Comparison of ENCODE assay signal across 2 cellular contexts in the genomic region with DNA sequence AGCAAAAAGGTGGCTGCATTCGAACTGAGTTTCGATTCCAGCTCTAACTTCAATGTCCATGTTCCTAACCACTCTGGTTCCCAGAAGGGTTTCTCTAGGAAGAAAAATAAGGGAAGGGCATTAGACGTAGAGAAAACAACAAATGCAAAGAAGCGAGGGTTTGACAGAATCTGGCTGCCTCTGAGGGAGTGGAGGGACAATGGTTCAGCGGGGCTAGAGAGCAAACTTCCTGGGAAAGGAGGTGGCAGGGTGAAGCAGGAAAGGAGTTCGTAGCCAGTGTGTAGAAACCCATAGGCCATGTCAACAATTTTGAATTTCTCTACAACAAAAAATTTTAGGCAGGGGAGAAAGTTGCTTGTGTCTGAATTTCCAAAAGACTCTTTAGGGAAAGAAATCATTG.
TF ChIP-seq lines count a peak whose summit lies in the region.

No MANE protein-coding gene starts in this region.

TF ChIP-seq in HepG2, 621 proteins besides CTCF, POLR2A, EP300 and RAD21:
- TF ChIP-seq ZNF292 (CRISPR knock-in tag; IDR thresholded peaks at IDR 0.05; ENCODE audit: borderline replicate concordance, low read depth) (peak; percentile 53; the same call in 1 of the 2 replicates), HNF4G (IDR thresholded peaks at IDR 0.05; ENCODE audit: borderline replicate concordance, low read depth, low read length) (no peak), HNF4G (CRISPR knock-in tag; IDR thresholded peaks at IDR 0.05; ENCODE audit: borderline replicate concordance, low read depth) (0 out of 2 replicates have a peak, but pooled peaks have one; percentile 22), ZFP82 (CRISPR knock-in tag; IDR thresholded peaks at IDR 0.05; ENCODE audit: borderline replicate concordance) (0 out of 2 replicates have a peak, but pooled peaks have one; percentile 66), ZNF441 (CRISPR knock-in tag; IDR thresholded peaks at IDR 0.05; ENCODE audit: borderline replicate concordance) (0 out of 2 replicates have a peak, but pooled peaks have one; percentile 5), ZNF850 (CRISPR knock-in tag; conservative IDR thresholded peaks at IDR 0.05) (peak; percentile 89), ZNF724P (CRISPR knock-in tag; IDR thresholded peaks at IDR 0.05; ENCODE audit: borderline replicate concordance) (no peak), MEF2D (CRISPR knock-in tag; IDR thresholded peaks at IDR 0.05) (no peak), ZNF33A (CRISPR knock-in tag; IDR thresholded peaks at IDR 0.05; ENCODE audit: borderline replicate concordance) (0 out of 2 replicates have a peak, but pooled peaks have one; percentile 29), SIX4 (CRISPR knock-in tag; IDR thresholded peaks at IDR 0.05) (no peak)
- TF ChIP-seq, protein P1, sequence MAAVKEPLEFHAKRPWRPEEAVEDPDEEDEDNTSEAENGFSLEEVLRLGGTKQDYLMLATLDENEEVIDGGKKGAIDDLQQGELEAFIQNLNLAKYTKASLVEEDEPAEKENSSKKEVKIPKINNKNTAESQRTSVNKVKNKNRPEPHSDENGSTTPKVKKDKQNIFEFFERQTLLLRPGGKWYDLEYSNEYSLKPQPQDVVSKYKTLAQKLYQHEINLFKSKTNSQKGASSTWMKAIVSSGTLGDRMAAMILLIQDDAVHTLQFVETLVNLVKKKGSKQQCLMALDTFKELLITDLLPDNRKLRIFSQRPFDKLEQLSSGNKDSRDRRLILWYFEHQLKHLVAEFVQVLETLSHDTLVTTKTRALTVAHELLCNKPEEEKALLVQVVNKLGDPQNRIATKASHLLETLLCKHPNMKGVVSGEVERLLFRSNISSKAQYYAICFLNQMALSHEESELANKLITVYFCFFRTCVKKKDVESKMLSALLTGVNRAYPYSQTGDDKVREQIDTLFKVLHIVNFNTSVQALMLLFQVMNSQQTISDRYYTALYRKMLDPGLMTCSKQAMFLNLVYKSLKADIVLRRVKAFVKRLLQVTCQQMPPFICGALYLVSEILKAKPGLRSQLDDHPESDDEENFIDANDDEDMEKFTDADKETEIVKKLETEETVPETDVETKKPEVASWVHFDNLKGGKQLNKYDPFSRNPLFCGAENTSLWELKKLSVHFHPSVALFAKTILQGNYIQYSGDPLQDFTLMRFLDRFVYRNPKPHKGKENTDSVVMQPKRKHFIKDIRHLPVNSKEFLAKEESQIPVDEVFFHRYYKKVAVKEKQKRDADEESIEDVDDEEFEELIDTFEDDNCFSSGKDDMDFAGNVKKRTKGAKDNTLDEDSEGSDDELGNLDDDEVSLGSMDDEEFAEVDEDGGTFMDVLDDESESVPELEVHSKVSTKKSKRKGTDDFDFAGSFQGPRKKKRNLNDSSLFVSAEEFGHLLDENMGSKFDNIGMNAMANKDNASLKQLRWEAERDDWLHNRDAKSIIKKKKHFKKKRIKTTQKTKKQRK (IDR thresholded peaks at IDR 0.05; ENCODE audit: low read length): no peak
- TF ChIP-seq, protein P2, sequence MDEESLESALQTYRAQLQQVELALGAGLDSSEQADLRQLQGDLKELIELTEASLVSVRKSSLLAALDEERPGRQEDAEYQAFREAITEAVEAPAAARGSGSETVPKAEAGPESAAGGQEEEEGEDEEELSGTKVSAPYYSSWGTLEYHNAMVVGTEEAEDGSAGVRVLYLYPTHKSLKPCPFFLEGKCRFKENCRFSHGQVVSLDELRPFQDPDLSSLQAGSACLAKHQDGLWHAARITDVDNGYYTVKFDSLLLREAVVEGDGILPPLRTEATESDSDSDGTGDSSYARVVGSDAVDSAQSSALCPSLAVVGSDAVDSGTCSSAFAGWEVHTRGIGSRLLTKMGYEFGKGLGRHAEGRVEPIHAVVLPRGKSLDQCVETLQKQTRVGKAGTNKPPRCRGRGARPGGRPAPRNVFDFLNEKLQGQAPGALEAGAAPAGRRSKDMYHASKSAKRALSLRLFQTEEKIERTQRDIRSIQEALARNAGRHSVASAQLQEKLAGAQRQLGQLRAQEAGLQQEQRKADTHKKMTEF (CRISPR knock-in tag; IDR thresholded peaks at IDR 0.05): peak; percentile 9; the same call in 1 of the 2 replicates

TF ChIP-seq in WTC11, 78 proteins besides CTCF, POLR2A, EP300 and RAD21:
- no peak for TF ChIP-seq ZNF671 (CRISPR knock-in tag; IDR thresholded peaks at IDR 0.05)
- TF ChIP-seq KAT7 (CRISPR knock-in tag; IDR thresholded peaks at IDR 0.05; ENCODE audit: borderline replicate concordance): no peak
- TF ChIP-seq TEAD4 (CRISPR knock-in tag; IDR thresholded peaks at IDR 0.05): no peak
- no peak for TF ChIP-seq ATF1 (CRISPR knock-in tag; IDR thresholded peaks at IDR 0.05)
- TF ChIP-seq, protein P3, sequence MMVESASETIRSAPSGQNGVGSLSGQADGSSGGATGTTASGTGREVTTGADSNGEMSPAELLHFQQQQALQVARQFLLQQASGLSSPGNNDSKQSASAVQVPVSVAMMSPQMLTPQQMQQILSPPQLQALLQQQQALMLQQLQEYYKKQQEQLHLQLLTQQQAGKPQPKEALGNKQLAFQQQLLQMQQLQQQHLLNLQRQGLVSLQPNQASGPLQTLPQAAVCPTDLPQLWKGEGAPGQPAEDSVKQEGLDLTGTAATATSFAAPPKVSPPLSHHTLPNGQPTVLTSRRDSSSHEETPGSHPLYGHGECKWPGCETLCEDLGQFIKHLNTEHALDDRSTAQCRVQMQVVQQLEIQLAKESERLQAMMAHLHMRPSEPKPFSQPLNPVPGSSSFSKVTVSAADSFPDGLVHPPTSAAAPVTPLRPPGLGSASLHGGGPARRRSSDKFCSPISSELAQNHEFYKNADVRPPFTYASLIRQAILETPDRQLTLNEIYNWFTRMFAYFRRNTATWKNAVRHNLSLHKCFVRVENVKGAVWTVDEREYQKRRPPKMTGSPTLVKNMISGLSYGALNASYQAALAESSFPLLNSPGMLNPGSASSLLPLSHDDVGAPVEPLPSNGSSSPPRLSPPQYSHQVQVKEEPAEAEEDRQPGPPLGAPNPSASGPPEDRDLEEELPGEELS (CRISPR knock-in tag; IDR thresholded peaks at IDR 0.05): no peak
- TF ChIP-seq, protein P4, sequence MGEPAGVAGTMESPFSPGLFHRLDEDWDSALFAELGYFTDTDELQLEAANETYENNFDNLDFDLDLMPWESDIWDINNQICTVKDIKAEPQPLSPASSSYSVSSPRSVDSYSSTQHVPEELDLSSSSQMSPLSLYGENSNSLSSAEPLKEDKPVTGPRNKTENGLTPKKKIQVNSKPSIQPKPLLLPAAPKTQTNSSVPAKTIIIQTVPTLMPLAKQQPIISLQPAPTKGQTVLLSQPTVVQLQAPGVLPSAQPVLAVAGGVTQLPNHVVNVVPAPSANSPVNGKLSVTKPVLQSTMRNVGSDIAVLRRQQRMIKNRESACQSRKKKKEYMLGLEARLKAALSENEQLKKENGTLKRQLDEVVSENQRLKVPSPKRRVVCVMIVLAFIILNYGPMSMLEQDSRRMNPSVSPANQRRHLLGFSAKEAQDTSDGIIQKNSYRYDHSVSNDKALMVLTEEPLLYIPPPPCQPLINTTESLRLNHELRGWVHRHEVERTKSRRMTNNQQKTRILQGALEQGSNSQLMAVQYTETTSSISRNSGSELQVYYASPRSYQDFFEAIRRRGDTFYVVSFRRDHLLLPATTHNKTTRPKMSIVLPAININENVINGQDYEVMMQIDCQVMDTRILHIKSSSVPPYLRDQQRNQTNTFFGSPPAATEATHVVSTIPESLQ (CRISPR knock-in tag; IDR thresholded peaks at IDR 0.05): no peak
- TF ChIP-seq, protein P5, sequence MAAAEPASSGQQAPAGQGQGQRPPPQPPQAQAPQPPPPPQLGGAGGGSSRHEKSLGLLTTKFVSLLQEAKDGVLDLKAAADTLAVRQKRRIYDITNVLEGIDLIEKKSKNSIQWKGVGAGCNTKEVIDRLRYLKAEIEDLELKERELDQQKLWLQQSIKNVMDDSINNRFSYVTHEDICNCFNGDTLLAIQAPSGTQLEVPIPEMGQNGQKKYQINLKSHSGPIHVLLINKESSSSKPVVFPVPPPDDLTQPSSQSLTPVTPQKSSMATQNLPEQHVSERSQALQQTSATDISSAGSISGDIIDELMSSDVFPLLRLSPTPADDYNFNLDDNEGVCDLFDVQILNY (CRISPR knock-in tag; IDR thresholded peaks at IDR 0.05): no peak
- TF ChIP-seq IRF2 (CRISPR knock-in tag; IDR thresholded peaks at IDR 0.05; ENCODE audit: borderline replicate concordance, low read depth): no peak
- no peak for TF ChIP-seq NR2C2 (CRISPR knock-in tag; IDR thresholded peaks at IDR 0.05)
- TF ChIP-seq, protein P6, sequence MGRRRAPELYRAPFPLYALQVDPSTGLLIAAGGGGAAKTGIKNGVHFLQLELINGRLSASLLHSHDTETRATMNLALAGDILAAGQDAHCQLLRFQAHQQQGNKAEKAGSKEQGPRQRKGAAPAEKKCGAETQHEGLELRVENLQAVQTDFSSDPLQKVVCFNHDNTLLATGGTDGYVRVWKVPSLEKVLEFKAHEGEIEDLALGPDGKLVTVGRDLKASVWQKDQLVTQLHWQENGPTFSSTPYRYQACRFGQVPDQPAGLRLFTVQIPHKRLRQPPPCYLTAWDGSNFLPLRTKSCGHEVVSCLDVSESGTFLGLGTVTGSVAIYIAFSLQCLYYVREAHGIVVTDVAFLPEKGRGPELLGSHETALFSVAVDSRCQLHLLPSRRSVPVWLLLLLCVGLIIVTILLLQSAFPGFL (CRISPR knock-in tag; IDR thresholded peaks at IDR 0.05; ENCODE audit: borderline replicate concordance): no peak
- no peak for TF ChIP-seq NR3C1 (CRISPR knock-in tag; conservative IDR thresholded peaks at IDR 0.05; ENCODE audit: low read depth)
- no peak for TF ChIP-seq RORB (CRISPR knock-in tag; IDR thresholded peaks at IDR 0.05)
- TF ChIP-seq, protein P7, sequence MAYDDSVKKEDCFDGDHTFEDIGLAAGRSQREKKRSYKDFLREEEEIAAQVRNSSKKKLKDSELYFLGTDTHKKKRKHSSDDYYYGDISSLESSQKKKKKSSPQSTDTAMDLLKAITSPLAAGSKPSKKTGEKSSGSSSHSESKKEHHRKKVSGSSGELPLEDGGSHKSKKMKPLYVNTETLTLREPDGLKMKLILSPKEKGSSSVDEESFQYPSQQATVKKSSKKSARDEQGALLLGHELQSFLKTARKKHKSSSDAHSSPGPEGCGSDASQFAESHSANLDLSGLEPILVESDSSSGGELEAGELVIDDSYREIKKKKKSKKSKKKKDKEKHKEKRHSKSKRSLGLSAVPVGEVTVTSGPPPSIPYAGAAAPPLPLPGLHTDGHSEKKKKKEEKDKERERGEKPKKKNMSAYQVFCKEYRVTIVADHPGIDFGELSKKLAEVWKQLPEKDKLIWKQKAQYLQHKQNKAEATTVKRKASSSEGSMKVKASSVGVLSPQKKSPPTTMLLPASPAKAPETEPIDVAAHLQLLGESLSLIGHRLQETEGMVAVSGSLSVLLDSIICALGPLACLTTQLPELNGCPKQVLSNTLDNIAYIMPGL (CRISPR knock-in tag; IDR thresholded peaks at IDR 0.05): no peak
